ENCODE assay signal across 16 cellular contexts in genomic region chr17:37413875-37414519, GRCh38. TPM values are rescaled to one million over a fixed set of nuclear protein-coding genes. Genes with fewer than 3 reads are reported as not detected.
A peak's percentile ranks its signal among the peaks of the same experiment; 100 is the strongest.
DNase-seq lines count a peak whose midpoint lies in the region; ATAC-seq, FAIRE-seq and TF ChIP-seq lines count a peak whose summit lies in the region.
"Had no signal": no experiment of that assay in that cellular context is flagged by ENCODE, and none has a peak within 500 bp of the region (broad histone marks: within the 10 kb centered on the region; RNA-seq: fewer than 3 reads in every experiment).

No MANE protein-coding gene starts in this region.

- H3K4me1 Mint-ChIP-seq in chondrocyte (ENCODE audit: low read depth), result no peaks in the 10 kb centered on the region

- FAIRE-seq in kidney (lab: Jason Lieb, UNC), result no peak
- FAIRE-seq: A204.1, endothelial cell of umbilical vein had no signal

- no peaks in the 10 kb centered on the region for H3K9me3 ChIP-seq in Loucy (ENCODE audit: insufficient read depth, low read depth, low read length)
- H3K9me3 ChIP-seq in osteoblast (ENCODE audit: low read depth, low read length), result no peaks in the 10 kb centered on the region
- H3K9me3 ChIP-seq in kidney (ENCODE audit: control insufficient read depth in 1 of 2, low read length in 2 of 2), result no peaks in the 10 kb centered on the region
- H3K9me3 ChIP-seq: sigmoid colon had no signal

- H3K27me3 ChIP-seq in Loucy (ENCODE audit: insufficient read depth, low read length, poor library complexity, severe bottlenecking) (no peaks in the 10 kb centered on the region), osteoblast (ENCODE audit: insufficient read depth, low read length) (no peaks in the 10 kb centered on the region)
- H3K27me3 ChIP-seq: sigmoid colon had no signal

- no peaks in the 10 kb centered on the region for H3K9me2 ChIP-seq in Loucy (replicated peaks; ENCODE audit: low read depth, low read length)

- peaks cover 15% of the 10 kb centered on the region; the same call in 1 of the 2 replicates for H3K36me3 ChIP-seq in Loucy (ENCODE audit: insufficient read depth, low read length)
- H3K36me3 ChIP-seq in osteoblast (ENCODE audit: insufficient read depth, low read length), result peaks cover 35% of the 10 kb centered on the region
- peaks cover 4 to 6% of the 10 kb centered on the region in 2 donors for H3K36me3 ChIP-seq in kidney (ENCODE audit: control insufficient read depth in 1 of 2, insufficient read depth in 2 of 2, low read length in 2 of 2)

- no peaks in the 10 kb centered on the region for H3F3A ChIP-seq in Loucy (ENCODE audit: low read depth)

- H3K4me3 ChIP-seq in Loucy (ENCODE audit: low read length, poor library complexity, severe bottlenecking) (no peak overlapping the region), osteoblast (ENCODE audit: insufficient read depth, low read length) (no peak overlapping the region), kidney (ENCODE audit: low read length in 2 of 2) (no peak overlapping the region)
- H3K4me3 ChIP-seq: sigmoid colon had no signal

- peaks cover 19% of the 10 kb centered on the region for H3K36me3 Mint-ChIP-seq in chondrocyte (ENCODE audit: low read depth)

- H3K27me3 Mint-ChIP-seq in chondrocyte (ENCODE audit: low read depth), result no peaks in the 10 kb centered on the region
- H3K27me3 Mint-ChIP-seq: brain had no signal

- H3K4me2 ChIP-seq in Loucy (ENCODE audit: low read depth, low read length, poor library complexity, severe bottlenecking) (no peak overlapping the region), osteoblast (ENCODE audit: insufficient read depth, low read length) (no peak overlapping the region)

- H3K27ac ChIP-seq in osteoblast (ENCODE audit: low read depth, low read length) (no peak overlapping the region), kidney (ENCODE audit: low read depth in 2 of 2, low read length in 2 of 2) (no peak overlapping the region)
- H3K27ac ChIP-seq: sigmoid colon had no signal

- no peak overlapping the region for H3K4me3 Mint-ChIP-seq in chondrocyte (ENCODE audit: unreplicated experiment)
- H3K4me3 Mint-ChIP-seq: brain had no signal

- H3K79me2 ChIP-seq in Loucy (ENCODE audit: insufficient read depth, low read length), result peaks cover 38% of the 10 kb centered on the region
- H3K79me2 ChIP-seq in osteoblast (ENCODE audit: insufficient read depth, low read length), result peaks cover 27% of the 10 kb centered on the region

- H4K20me1 ChIP-seq in Loucy (ENCODE audit: insufficient read depth, low read length, poor library complexity, severe bottlenecking) (no peaks in the 10 kb centered on the region), osteoblast (ENCODE audit: insufficient read depth, low read length) (no peaks in the 10 kb centered on the region)

- DNase-seq in DMS53 (lab: John Stamatoyannopoulos, UW), result peak; percentile 15
- no peak for DNase-seq in DMS53 treated with DMSO at 0.1 percent for 48 hours (lab: John Stamatoyannopoulos, UW; ENCODE audit: unreplicated experiment)
- no peak for DNase-seq in chondrocyte (ENCODE audit: low spot score)
- no peak for DNase-seq in osteoblast (ENCODE audit: insufficient read length, low spot score, missing footprints)
- DNase-seq in kidney, result no peak
- no peak for DNase-seq in ecto neural progenitor cell (ENCODE audit: low spot score)
- DNase-seq: activated CD4-positive, CD25-positive, alpha-beta regulatory T cell; Right ventricle myocardium superior; sigmoid colon had no signal

- H3K9ac ChIP-seq in Loucy (ENCODE audit: low read depth, low read length, poor library complexity, severe bottlenecking), result no peak overlapping the region
- H3K9ac ChIP-seq in kidney (ENCODE audit: low read length in 2 of 2), result no peak overlapping the region

- H3K9me3 Mint-ChIP-seq in chondrocyte (ENCODE audit: low read depth), result no peaks in the 10 kb centered on the region
- H3K9me3 Mint-ChIP-seq: brain had no signal

- peak; percentile 52 for TF ChIP-seq CTCF in Loucy (conservative IDR thresholded peaks at IDR 0.05; ENCODE audit: low read length)
- peak; percentile 63 for TF ChIP-seq CTCF in chondrocyte (IDR thresholded peaks at IDR 0.05)
- TF ChIP-seq CTCF in osteoblast (IDR thresholded peaks at IDR 0.05; ENCODE audit: extremely low read depth, low read depth, low read length), result peak; percentile 34
- no peak for TF ChIP-seq CTCF in kidney (IDR thresholded peaks at IDR 0.05; ENCODE audit: borderline replicate concordance, extremely low read depth, insufficient read depth)

- H3K4me1 ChIP-seq in Loucy (ENCODE audit: insufficient read depth, low read length, poor library complexity, severe bottlenecking) (peaks cover 12% of the 10 kb centered on the region), osteoblast (ENCODE audit: insufficient read depth, low read length) (no peaks in the 10 kb centered on the region), kidney (ENCODE audit: control insufficient read depth in 1 of 2, insufficient read depth in 1 of 2, low read depth in 1 of 2, low read length in 2 of 2) (no peaks in the 10 kb centered on the region)

- ATAC-seq in HG03108 (IDR thresholded peaks at IDR 0.05; ENCODE audit: unreplicated experiment), result no peak

- peak overlapping the region; percentile 29 for H3K27ac Mint-ChIP-seq in chondrocyte (ENCODE audit: unreplicated experiment)
- H3K27ac Mint-ChIP-seq: brain had no signal

- intact Hi-C loops in kidney (cut with DNase I), result no loop called here

- no peak overlapping the region for H2AFZ ChIP-seq in Loucy (ENCODE audit: low read length)
- H2AFZ ChIP-seq in osteoblast (ENCODE audit: low read length), result no peak overlapping the region

RNA-seq across cellular contexts. Expression of gene TADA2A, which starts 7.3 kb away (rescaled TPM):
- total RNA-seq in chondrocyte (15.1 to 17.0 TPM (median 16.9 TPM) in 3 replicates), osteoblast (18.6 and 21.4 TPM in 2 replicates), kidney (26.0 TPM)
- 6.6 TPM for polyA plus RNA-seq in kidney (ENCODE audit: insufficient read depth, low read depth, low replicate concordance)

RNA-seq across cellular contexts. Expression of gene ACACA, which starts 7.4 kb away (rescaled TPM):
- total RNA-seq in chondrocyte, result 76.5 to 82.7 TPM (median 77.1 TPM) in 3 replicates
- 78.9 and 86.6 TPM in 2 replicates for total RNA-seq in osteoblast
- 34.9 TPM for total RNA-seq in kidney
- polyA plus RNA-seq in kidney (ENCODE audit: insufficient read depth, low read depth, low replicate concordance), result 13.8 TPM

RNA-seq across cellular contexts. Expression of gene C17orf78, which starts 38.2 kb away (rescaled TPM):
- total RNA-seq in chondrocyte (not detected in 3 replicates), osteoblast (not detected in 2 replicates), kidney (not detected)
- polyA plus RNA-seq in kidney (ENCODE audit: insufficient read depth, low read depth, low replicate concordance), result not detected
- total RNA-seq: endothelial cell of umbilical vein, M059J, Right ventricle myocardium superior, sigmoid colon had no signal
- polyA plus RNA-seq: endothelial cell of umbilical vein, sigmoid colon, thymus had no signal
